ENCODE assay signal across 29 cellular contexts in genomic region chr9:86821011-86821845, GRCh38.
DNase-seq lines count a peak whose midpoint lies in the region; ATAC-seq and TF ChIP-seq lines count a peak whose summit lies in the region.
"Had no signal": no experiment of that assay in that cellular context is flagged by ENCODE, and none has a peak within 500 bp of the region (broad histone marks: within the 10 kb centered on the region; RNA-seq: fewer than 3 reads in every experiment).

No MANE protein-coding gene starts in this region.

- no peak for TF ChIP-seq CTCF in astrocyte of the spinal cord (IDR thresholded peaks at IDR 0.05; ENCODE audit: low read depth, low read length)
- no peak for TF ChIP-seq CTCF in fibroblast of the aortic adventitia (IDR thresholded peaks at IDR 0.05; ENCODE audit: insufficient read depth, low read length)
- no peak for TF ChIP-seq CTCF in osteoblast (IDR thresholded peaks at IDR 0.05; ENCODE audit: extremely low read depth, low read depth, low read length)

- H3K4me1 ChIP-seq in osteoblast (ENCODE audit: insufficient read depth, low read length): peaks cover 11% of the 10 kb centered on the region
- H3K4me1 ChIP-seq: BLaER1 treated with 17β-estradiol and CSF1 and Interleukin-3, amounts not matched to agents 10 nM and 100 nM; spleen had no signal

- H3K4me2 ChIP-seq in osteoblast (ENCODE audit: insufficient read depth, low read length): peak overlapping the region; percentile 29
- H3K4me2 ChIP-seq: BLaER1 treated with 17β-estradiol and CSF1 and Interleukin-3, amounts not matched to agents 10 nM and 100 nM had no signal

- no peaks in the 10 kb centered on the region for H3K36me3 ChIP-seq in osteoblast (ENCODE audit: insufficient read depth, low read length)
- H3K36me3 ChIP-seq: BLaER1 treated with 17β-estradiol and CSF1 and Interleukin-3, amounts not matched to agents 10 nM and 100 nM; spleen; thoracic aorta; uterus had no signal

- in situ Hi-C loops in Caki2 (cut with HindIII; ENCODE audit: low pct_unique_long_range_greater_than_20kb, low sequenced_read_pairs) (no loop called here), astrocyte of the spinal cord (cut with HindIII; ENCODE audit: low sequenced_read_pairs) (no loop called here)

- H4K20me1 ChIP-seq in osteoblast (ENCODE audit: insufficient read depth, low read length): no peaks in the 10 kb centered on the region
- H4K20me1 ChIP-seq: BLaER1 treated with 17β-estradiol and CSF1 and Interleukin-3, amounts not matched to agents 10 nM and 100 nM had no signal

- no peaks in the 10 kb centered on the region for H3K9me3 ChIP-seq in osteoblast (ENCODE audit: low read depth, low read length)
- H3K9me3 ChIP-seq: uterus had no signal

- H3K79me2 ChIP-seq in osteoblast (ENCODE audit: insufficient read depth, low read length): no peaks in the 10 kb centered on the region

- H2AFZ ChIP-seq in osteoblast (ENCODE audit: low read length): no peak overlapping the region

- peak; percentile 16 for DNase-seq in Caki2 (ENCODE audit: low read depth)
- DNase-seq in astrocyte of the spinal cord (ENCODE audit: low read depth, low spot score): peak; percentile 23
- peak; percentile 23 for DNase-seq in fibroblast of the aortic adventitia (ENCODE audit: low read depth)
- peak; percentile 58 for DNase-seq in osteoblast (ENCODE audit: insufficient read length, low spot score, missing footprints)
- no peak for DNase-seq in left lobe of liver (ENCODE audit: low spot score)
- no peak for DNase-seq in foreskin melanocyte
- no peak for DNase-seq in NCI-H82 (lab: John Stamatoyannopoulos, UW)
- DNase-seq in CD1c-positive myeloid dendritic cell (ENCODE audit: extremely low spot score): no peak
- DNase-seq: ACHN; activated CD4-positive, alpha-beta T cell treated with anti-CD3 and anti-CD28 coated beads for 48 hours; activated CD8-positive, alpha-beta memory T cell treated with anti-CD3 and anti-CD28 coated beads, Interleukin-2, amount 10 ng/mL, durations not matched to agents 7 days and 5 days; activated naive CD4-positive, alpha-beta T cell treated with anti-CD3 and anti-CD28 coated beads, Interleukin-2, amount 10 ng/mL, durations not matched to agents 7 days and 5 days; anterior cingulate cortex; erythroblast; H9; NCI-H1092 treated with DMSO at 0.1 percent for 48 hours; NCI-H187 treated with DMSO at 0.1 percent for 48 hours; NCI-H345; NCI-H748 treated with DMSO at 0.1 percent for 48 hours; nucleus accumbens; spleen; stimulated activated CD4-positive, alpha-beta T cell treated with anti-CD3 and anti-CD28 coated beads, Interleukin-4, amount 100 ng/mL, for 24 hours; stimulated activated naive CD4-positive, alpha-beta T cell; uterus had no signal

- ATAC-seq in left lobe of liver: no peak
- ATAC-seq: activated CD8-positive, alpha-beta memory T cell treated with anti-CD3 and anti-CD28 coated beads, Interleukin-2, amount 10 ng/mL, durations not matched to agents 7 days and 5 days; GM12878; HepG2 had no signal

- H3K4me3 ChIP-seq in astrocyte of the spinal cord (ENCODE audit: low read depth, low read length): no peak overlapping the region
- H3K4me3 ChIP-seq in fibroblast of the aortic adventitia (ENCODE audit: low read depth, low read length): no peak overlapping the region
- no peak overlapping the region for H3K4me3 ChIP-seq in osteoblast (ENCODE audit: insufficient read depth, low read length)
- H3K4me3 ChIP-seq: BLaER1 treated with 17β-estradiol and CSF1 and Interleukin-3, amounts not matched to agents 10 nM and 100 nM; GM12878; spleen; thoracic aorta; uterus had no signal

- H3K27ac ChIP-seq in osteoblast (ENCODE audit: low read depth, low read length): no peak overlapping the region
- H3K27ac ChIP-seq: BLaER1 treated with 17β-estradiol and CSF1 and Interleukin-3, amounts not matched to agents 10 nM and 100 nM; RWPE1; spleen; thoracic aorta had no signal

- H3K27me3 ChIP-seq in osteoblast (ENCODE audit: insufficient read depth, low read length): peaks cover under 1% of the 10 kb centered on the region
- H3K27me3 ChIP-seq: BLaER1 treated with 17β-estradiol and CSF1 and Interleukin-3, amounts not matched to agents 10 nM and 100 nM; spleen; uterus had no signal

Comparison
In these comparisons a context has a peak if more than half of its experiments do, and no peak if none do; other contexts are left out.
1. DNase-seq: peak in Caki2 (single experiment), astrocyte of the spinal cord (single experiment), fibroblast of the aortic adventitia (single experiment) and osteoblast (single experiment); none in left lobe of liver (single experiment), foreskin melanocyte (single experiment), NCI-H82 (single experiment) and CD1c-positive myeloid dendritic cell (single experiment).